12 cellular contexts compared by ENCODE assay signal in the genomic region with DNA sequence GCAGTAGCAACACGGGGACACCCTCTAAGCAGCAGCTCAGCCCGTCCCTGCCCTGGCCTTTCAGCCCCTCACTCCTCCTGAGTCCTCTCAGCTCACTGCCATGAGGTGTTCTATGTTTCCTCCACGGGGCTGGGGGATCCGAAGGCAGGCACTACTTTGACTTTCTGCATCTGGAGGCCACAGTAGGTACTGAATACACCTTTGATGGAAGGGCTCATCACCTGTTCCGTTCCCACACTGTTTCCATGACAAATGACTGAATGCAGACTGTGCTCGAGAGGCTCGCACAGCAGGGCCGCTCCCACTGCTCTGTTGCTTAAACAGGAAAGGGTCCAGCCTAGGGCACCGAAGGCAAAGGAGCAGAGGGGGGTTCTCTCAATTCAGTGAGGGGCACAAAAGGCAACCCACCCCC.
DNase-seq lines count a peak whose midpoint lies in the region; ATAC-seq, FAIRE-seq and TF ChIP-seq lines count a peak whose summit lies in the region.
"Had no signal": no experiment of that assay in that cellular context is flagged by ENCODE, and none has a peak within 500 bp of the region (broad histone marks: within the 10 kb centered on the region; RNA-seq: fewer than 3 reads in every experiment).

No MANE protein-coding gene starts in this region.

- CTCF ChIA-PET in CD8-positive, alpha-beta T cell (lab: Charles Lee): interaction anchor here (0.6 to 3.5 kb wide), 9 partner anchors 10 to 342 kb away, joined by 3 to 43 read pairs (median 4); no protein-coding TSS in a partner anchor

- POLR2A ChIA-PET in CD8-positive, alpha-beta T cell (lab: Charles Lee): no interaction called here

- no peaks in the 10 kb centered on the region for H4K20me1 ChIP-seq in Karpas-422 (ENCODE audit: insufficient read depth, low read depth, low read length)

- no peaks in the 10 kb centered on the region for H3K9me2 ChIP-seq in Karpas-422 (replicated peaks; ENCODE audit: insufficient read depth, low read length)

- no peak overlapping the region for H3K4me2 ChIP-seq in Karpas-422 (ENCODE audit: low read depth, low read length, poor library complexity, severe bottlenecking)

- TF ChIP-seq CTCF in CD8-positive, alpha-beta T cell (IDR thresholded peaks at IDR 0.05): peak; percentile 13
- peak; percentile 34 for TF ChIP-seq CTCF in endodermal cell (conservative IDR thresholded peaks at IDR 0.05)

- H3K27me3 Mint-ChIP-seq in CD8-positive, alpha-beta T cell (ENCODE audit: low read depth): peaks cover 2% of the 10 kb centered on the region
- no peaks in the 10 kb centered on the region for H3K27me3 Mint-ChIP-seq in endodermal cell (ENCODE audit: insufficient read depth)

- H3K4me3 ChIP-seq in CD8-positive, alpha-beta T cell (ENCODE audit: low read depth, low read length): no peak overlapping the region
- H3K4me3 ChIP-seq in endodermal cell (ENCODE audit: low read length) (no peak overlapping the region), Karpas-422 (ENCODE audit: low read length) (no peak overlapping the region)
- H3K4me3 ChIP-seq: adrenal gland, tibial artery had no signal

- no peak for FAIRE-seq in GM19239 (lab: Jason Lieb, UNC)
- FAIRE-seq: kidney had no signal

- H3K27me3 ChIP-seq in CD8-positive, alpha-beta T cell (ENCODE audit: insufficient read depth, low read length): no peaks in the 10 kb centered on the region
- H3K27me3 ChIP-seq in endodermal cell (ENCODE audit: control insufficient read depth, insufficient read depth, low read length, poor library complexity, severe bottlenecking) (no peaks in the 10 kb centered on the region), Karpas-422 (ENCODE audit: low read length) (no peaks in the 10 kb centered on the region)
- H3K27me3 ChIP-seq: adrenal gland had no signal

- no peaks in the 10 kb centered on the region for H3K4me1 ChIP-seq in CD8-positive, alpha-beta T cell (ENCODE audit: insufficient read depth, low read length)
- H3K4me1 ChIP-seq in endodermal cell (ENCODE audit: control insufficient read depth, insufficient read depth, low read length) (no peaks in the 10 kb centered on the region), Karpas-422 (ENCODE audit: low read length) (no peaks in the 10 kb centered on the region)
- H3K4me1 ChIP-seq: adrenal gland, tibial artery had no signal

- H3K4me1 Mint-ChIP-seq in CD8-positive, alpha-beta T cell (ENCODE audit: low read depth): no peaks in the 10 kb centered on the region
- H3K4me1 Mint-ChIP-seq in endodermal cell: peaks cover 10% of the 10 kb centered on the region
- H3K4me1 Mint-ChIP-seq: activated CD4-positive, alpha-beta T cell treated with anti-CD3 and anti-CD28 coated beads, Interleukin-2, amount 10 ng/mL, durations not matched to agents 7 days and 5 days had no signal

- ATAC-seq in CD8-positive, alpha-beta T cell: no peak
- peak; percentile 23 for ATAC-seq in GM19463 (IDR thresholded peaks at IDR 0.05; ENCODE audit: unreplicated experiment)
- ATAC-seq in HG03175 (IDR thresholded peaks at IDR 0.05; ENCODE audit: unreplicated experiment): peak; percentile 33

- WGBS in endodermal cell (ENCODE audit: insufficient coverage in 1 of 2, insufficient read length in 1 of 2), 2 experiments: 66 to 67% methylated on average over 7 to 9 of the region's 9 CpGs

- no peaks in the 10 kb centered on the region for H3K9me3 ChIP-seq in CD8-positive, alpha-beta T cell (ENCODE audit: low read length)
- H3K9me3 ChIP-seq in endodermal cell (ENCODE audit: control insufficient read depth, low read length): peaks cover 7% of the 10 kb centered on the region
- H3K9me3 ChIP-seq in Karpas-422 (ENCODE audit: low read length): no peaks in the 10 kb centered on the region
- H3K9me3 ChIP-seq: adrenal gland, tibial artery had no signal

- H3K4me3 Mint-ChIP-seq in CD8-positive, alpha-beta T cell: no peak overlapping the region
- H3K4me3 Mint-ChIP-seq in endodermal cell: no peak overlapping the region
- H3K4me3 Mint-ChIP-seq: activated CD4-positive, alpha-beta T cell treated with anti-CD3 and anti-CD28 coated beads, Interleukin-2, amount 10 ng/mL, durations not matched to agents 7 days and 5 days had no signal

- DNase-seq in CD8-positive, alpha-beta T cell: no peak
- DNase-seq in endodermal cell: peak; percentile 66
- DNase-seq in Karpas-422: no peak
- no peak for DNase-seq in GM19239 (ENCODE audit: insufficient read length, low spot score)
- DNase-seq in MV-4-11 (lab: John Stamatoyannopoulos, UW): no peak
- no peak for DNase-seq in NCI-H82 treated with DMSO at 0.1 percent for 48 hours (lab: John Stamatoyannopoulos, UW; ENCODE audit: unreplicated experiment)
- DNase-seq: kidney had no signal

- H3K9ac ChIP-seq in endodermal cell (ENCODE audit: extremely low read depth, low read length, poor library complexity, severe bottlenecking) (no peak overlapping the region), Karpas-422 (ENCODE audit: low read length) (no peak overlapping the region)

- no peak overlapping the region for H3K27ac ChIP-seq in CD8-positive, alpha-beta T cell (ENCODE audit: low read depth, low read length)
- H3K27ac ChIP-seq in endodermal cell (ENCODE audit: low read depth, low read length): no peak overlapping the region
- H3K27ac ChIP-seq in Karpas-422 (ENCODE audit: low read length): no peak overlapping the region
- H3K27ac ChIP-seq: adrenal gland, tibial artery had no signal

- no peaks in the 10 kb centered on the region for H3K79me2 ChIP-seq in Karpas-422 (ENCODE audit: low read length)

- H3K9me3 Mint-ChIP-seq in CD8-positive, alpha-beta T cell: peaks cover 2% of the 10 kb centered on the region
- peaks cover 14% of the 10 kb centered on the region for H3K9me3 Mint-ChIP-seq in endodermal cell
- H3K9me3 Mint-ChIP-seq: activated CD4-positive, alpha-beta T cell treated with anti-CD3 and anti-CD28 coated beads, Interleukin-2, amount 10 ng/mL, durations not matched to agents 7 days and 5 days had no signal

- no peak overlapping the region for H3K27ac Mint-ChIP-seq in CD8-positive, alpha-beta T cell
- H3K27ac Mint-ChIP-seq in endodermal cell: no peak overlapping the region
- H3K27ac Mint-ChIP-seq: activated CD4-positive, alpha-beta T cell treated with anti-CD3 and anti-CD28 coated beads, Interleukin-2, amount 10 ng/mL, durations not matched to agents 7 days and 5 days had no signal

- no peaks in the 10 kb centered on the region for H3K36me3 ChIP-seq in CD8-positive, alpha-beta T cell (ENCODE audit: insufficient read depth, low read length)
- H3K36me3 ChIP-seq in endodermal cell (ENCODE audit: control insufficient read depth, insufficient read depth, low read length): no peaks in the 10 kb centered on the region
- H3K36me3 ChIP-seq in Karpas-422 (ENCODE audit: insufficient read depth, low read length): no peaks in the 10 kb centered on the region
- H3K36me3 ChIP-seq: adrenal gland, tibial artery had no signal

- no peaks in the 10 kb centered on the region for H3K36me3 Mint-ChIP-seq in CD8-positive, alpha-beta T cell
- peaks cover 5% of the 10 kb centered on the region for H3K36me3 Mint-ChIP-seq in endodermal cell (ENCODE audit: low read depth)

- no peak overlapping the region for H2AFZ ChIP-seq in Karpas-422 (ENCODE audit: low read length)

- intact Hi-C loops in CD8-positive, alpha-beta T cell (cut with DNase I, micrococcal nuclease): loop anchor here in 1 of 2 experiments (1.0 kb wide), 1 partner anchor 339 kb away; no protein-coding TSS in a partner anchor
